Comparison of ENCODE assay signal across 18 cellular contexts in genomic region chr7:149849174-149849573, GRCh38.
"Had no signal": no experiment of that assay in that cellular context is flagged by ENCODE, and none has a peak within 500 bp of the region (broad histone marks: within the 10 kb centered on the region; RNA-seq: fewer than 3 reads in every experiment).

No MANE protein-coding gene starts in this region.

- H3K4me3 ChIP-seq: coronary artery, esophagus muscularis mucosa, hepatocyte, left lung, right atrium auricular region, thyroid gland, uterus had no signal

- H3K79me2 ChIP-seq: hepatocyte had no signal

- H3K27ac ChIP-seq: coronary artery, esophagus muscularis mucosa, hepatocyte, left lung, right atrium auricular region, thyroid gland, uterus had no signal

- H3K27me3 ChIP-seq: esophagus muscularis mucosa, hepatocyte, left lung, right atrium auricular region, thyroid gland, uterus had no signal

- H2AFZ ChIP-seq: hepatocyte had no signal

- H3K4me1 ChIP-seq: left lung, right atrium auricular region, uterus had no signal

- H3K4me2 ChIP-seq: hepatocyte had no signal

- ATAC-seq: left lung; natural killer cell; stimulated activated naive B cell treated with anti-CD40 and anti-IgM and Interleukin-4, amounts not matched to agents 10 μg/mL and 1 μg/mL and 100 μg/mL, for 72 hours had no signal

- H3K9me3 ChIP-seq: esophagus muscularis mucosa, left lung, right atrium auricular region, thyroid gland, uterus had no signal

- DNase-seq: activated CD4-positive, alpha-beta T cell treated with anti-CD3 and anti-CD28 coated beads, Interleukin-2, amount 10 ng/mL, durations not matched to agents 24 days and 14 days; activated CD4-positive, CD25-positive, alpha-beta regulatory T cell; activated CD8-positive, alpha-beta memory T cell treated with anti-CD3 and anti-CD28 coated beads for 24 hours; activated naive CD4-positive, alpha-beta T cell; activated naive CD8-positive, alpha-beta T cell treated with anti-CD3 and anti-CD28 coated beads, Interleukin-2, amount 10 ng/mL, durations not matched to agents 7 days and 5 days; central memory CD4-positive, alpha-beta T cell; kidney; left lung; mammary epithelial cell; natural killer cell; stimulated activated CD4-positive, alpha-beta T cell treated with anti-CD3 and anti-CD28 coated beads, Interleukin-4, amount 100 ng/mL, for 1 hour; stimulated activated naive B cell treated with anti-CD40 and anti-IgM and Interleukin-4, amounts not matched to agents 10 μg/mL and 1 μg/mL and 100 μg/mL, for 72 hours; thyroid gland; uterus had no signal

- H3K36me3 ChIP-seq: uterus had no signal
